ENCODE assay signal across 11 cellular contexts in the genomic region with DNA sequence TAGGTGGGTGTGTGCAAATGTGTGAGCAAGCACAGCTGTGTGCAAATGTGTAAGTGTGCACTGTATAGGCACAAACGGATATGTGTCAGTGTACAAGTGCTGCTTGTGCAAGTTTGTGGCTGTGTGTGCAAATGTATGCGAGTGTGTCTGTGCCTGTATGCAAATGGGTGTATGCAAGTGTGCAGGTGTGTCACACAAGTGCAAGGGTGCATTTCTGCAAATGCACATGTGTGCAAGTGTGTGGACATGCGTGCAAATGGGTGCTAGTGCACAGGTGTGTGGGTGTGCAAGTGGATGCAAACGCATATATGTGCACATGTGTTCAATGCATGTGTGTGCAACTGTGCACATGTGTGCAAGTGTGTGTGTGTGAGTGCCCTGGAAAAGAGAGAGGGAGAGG.
DNase-seq lines count a peak whose midpoint lies in the region; ATAC-seq and TF ChIP-seq lines count a peak whose summit lies in the region.
"Had no signal": no experiment of that assay in that cellular context is flagged by ENCODE, and none has a peak within 500 bp of the region (broad histone marks: within the 10 kb centered on the region; RNA-seq: fewer than 3 reads in every experiment).

No MANE protein-coding gene starts in this region.

- H4K20me1 ChIP-seq in MM.1S (ENCODE audit: insufficient read depth, low read length) = 0 out of 2 replicates have a peak, but pooled peaks cover 6% of the 10 kb centered on the region

- no peak overlapping the region for H2AFZ ChIP-seq in MM.1S (ENCODE audit: low read length)

- no peak for ATAC-seq in HG03025 (IDR thresholded peaks at IDR 0.05; ENCODE audit: low FRiP score, unreplicated experiment)
- no peak for ATAC-seq in GM19463 (IDR thresholded peaks at IDR 0.05; ENCODE audit: unreplicated experiment)

- H3K4me1 Mint-ChIP-seq in T-helper 1 cell treated with Interleukin-12 subunit alpha and Interleukin-12 subunit beta and Interleukin-4 antibody, amounts not matched to agents 30 μg/mL and 1 μg/mL, for 36 hours (ENCODE audit: low read depth) = peaks cover 36% of the 10 kb centered on the region

- DNase-seq in T-helper 1 cell (no peak), MM.1S (no peak), dorsolateral prefrontal cortex (no peak), NCI-H510A treated with DMSO at 0.1 percent for 48 hours (lab: John Stamatoyannopoulos, UW) (no peak)
- DNase-seq: NCI-H1092 treated with DMSO at 0.1 percent for 48 hours had no signal

- H3K9ac ChIP-seq in MM.1S (ENCODE audit: low read length) (no peak overlapping the region), skeletal muscle tissue (ENCODE audit: low read depth in 1 of 3, low read length in 3 of 3) (no peak overlapping the region)

- peak overlapping the region; percentile 84 for H3K4me3 Mint-ChIP-seq in T-helper 1 cell treated with Interleukin-12 subunit alpha and Interleukin-12 subunit beta and Interleukin-4 antibody, amounts not matched to agents 30 μg/mL and 1 μg/mL, for 36 hours

- no peak overlapping the region for H3K4me3 ChIP-seq in MM.1S (ENCODE audit: low read length)
- peak overlapping the region in 2 of 59 donors; percentile 12 to 23 for H3K4me3 ChIP-seq in dorsolateral prefrontal cortex
- peak overlapping the region in 2 of 3 donors; percentile 39 to 45 for H3K4me3 ChIP-seq in skeletal muscle tissue (ENCODE audit: low read length in 3 of 3)
- H3K4me3 ChIP-seq: HAP-1 had no signal

- H3K27ac ChIP-seq in MM.1S (ENCODE audit: low read length) = no peak overlapping the region
- H3K27ac ChIP-seq in dorsolateral prefrontal cortex = peak overlapping the region in 57 of 59 donors; percentile 34 to 92 (median 82)
- H3K27ac ChIP-seq in skeletal muscle tissue (ENCODE audit: low read depth, low read length) = peak overlapping the region; percentile 51
- H3K27ac ChIP-seq: 22Rv1 had no signal

- H3K36me3 ChIP-seq in MM.1S (replicated peaks; ENCODE audit: insufficient read depth, low read length) (no peaks in the 10 kb centered on the region), skeletal muscle tissue (ENCODE audit: control insufficient read depth in 3 of 3, insufficient read depth in 3 of 3, low read length in 3 of 3) (no peaks in the 10 kb centered on the region)
- H3K36me3 ChIP-seq: HAP-1 had no signal

- peaks cover 4% of the 10 kb centered on the region for H3K36me3 Mint-ChIP-seq in T-helper 1 cell treated with Interleukin-12 subunit alpha and Interleukin-12 subunit beta and Interleukin-4 antibody, amounts not matched to agents 30 μg/mL and 1 μg/mL, for 36 hours (ENCODE audit: low read depth)

- no peaks in the 10 kb centered on the region for H3K9me3 Mint-ChIP-seq in T-helper 1 cell treated with Interleukin-12 subunit alpha and Interleukin-12 subunit beta and Interleukin-4 antibody, amounts not matched to agents 30 μg/mL and 1 μg/mL, for 36 hours

- H3K4me1 ChIP-seq in MM.1S (ENCODE audit: low read length) (peaks cover 24% of the 10 kb centered on the region), skeletal muscle tissue (ENCODE audit: control insufficient read depth in 3 of 3, insufficient read depth in 3 of 3, low read length in 3 of 3) (peaks cover 27 to 35% (median 32%) of the 10 kb centered on the region in 3 donors)

- H3K79me2 ChIP-seq in MM.1S (ENCODE audit: low read length) = no peaks in the 10 kb centered on the region

- no peaks in the 10 kb centered on the region for H3K9me2 ChIP-seq in MM.1S (replicated peaks; ENCODE audit: insufficient read depth, low read length)

- H3K9me3 ChIP-seq in MM.1S (replicated peaks; ENCODE audit: insufficient read depth, low read length) (no peaks in the 10 kb centered on the region), skeletal muscle tissue (ENCODE audit: control insufficient read depth in 3 of 3, low read length in 3 of 3) (no peaks in the 10 kb centered on the region)
- H3K9me3 ChIP-seq: HAP-1 had no signal

- TF ChIP-seq CTCF in MM.1S (IDR thresholded peaks at IDR 0.05; ENCODE audit: low read length) (no peak), dorsolateral prefrontal cortex (IDR thresholded peaks at IDR 0.05 in 54 of 56, conservative IDR thresholded peaks at IDR 0.05 in 2 of 56; ENCODE audit: low read depth in 1 of 56, partially characterized antibody in 56 of 56) (no peak)

- H3K4me2 ChIP-seq in MM.1S (ENCODE audit: low read depth, low read length) = peak overlapping the region; percentile 37

- intact Hi-C loops in dorsolateral prefrontal cortex (cut with DNase I) = loop anchor here in 1 of 2 donors (10.0 kb wide), 1 partner anchor 337 kb away; no protein-coding TSS in a partner anchor

- H3K27me3 Mint-ChIP-seq in T-helper 1 cell treated with Interleukin-12 subunit alpha and Interleukin-12 subunit beta and Interleukin-4 antibody, amounts not matched to agents 30 μg/mL and 1 μg/mL, for 36 hours (ENCODE audit: low read depth) = peaks cover 27% of the 10 kb centered on the region

- peak overlapping the region; percentile 99 for H3K27ac Mint-ChIP-seq in T-helper 1 cell treated with Interleukin-12 subunit alpha and Interleukin-12 subunit beta and Interleukin-4 antibody, amounts not matched to agents 30 μg/mL and 1 μg/mL, for 36 hours

- peaks cover 83% of the 10 kb centered on the region for H3K27me3 ChIP-seq in MM.1S (replicated peaks; ENCODE audit: insufficient read depth, low read length)
- H3K27me3 ChIP-seq in dorsolateral prefrontal cortex = no peaks in the 10 kb centered on the region
- peaks cover 5 to 22% (median 7%) of the 10 kb centered on the region in 3 donors for H3K27me3 ChIP-seq in skeletal muscle tissue (ENCODE audit: control insufficient read depth in 3 of 3, insufficient read depth in 3 of 3, low read length in 3 of 3)

- H3F3A ChIP-seq in MM.1S (ENCODE audit: insufficient read depth, low read length) = peaks cover 8% of the 10 kb centered on the region; the same call in 1 of the 2 replicates
